Comparison of ENCODE assay signal across 35 cellular contexts in the genomic region with DNA sequence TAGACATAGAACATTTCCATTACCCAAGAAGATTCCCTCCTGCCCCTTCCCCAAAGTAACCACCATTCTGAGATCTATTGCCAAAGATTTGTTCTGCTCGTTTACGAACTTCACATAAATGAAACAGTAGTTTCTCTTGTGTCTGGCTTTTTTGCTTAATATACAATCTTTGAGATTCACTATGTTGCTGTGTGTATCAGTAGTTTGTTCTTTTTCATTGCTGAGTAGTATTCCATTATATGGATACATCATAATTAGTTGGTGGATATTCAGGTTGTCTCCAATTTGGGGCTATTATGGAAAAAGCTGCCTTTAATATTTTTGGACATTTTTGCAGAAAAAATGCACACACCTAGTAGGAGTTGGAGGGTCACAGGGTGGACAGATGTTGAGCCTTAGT.
"Had no signal": no experiment of that assay in that cellular context is flagged by ENCODE, and none has a peak within 500 bp of the region (broad histone marks: within the 10 kb centered on the region; RNA-seq: fewer than 3 reads in every experiment).

No MANE protein-coding gene starts in this region.

- H3K36me3 ChIP-seq: MG63 had no signal

- H3K27me3 ChIP-seq: MG63 had no signal

- H3K9me3 ChIP-seq: MG63 had no signal

- H3K4me3 ChIP-seq: MG63 had no signal

- DNase-seq: Karpas-422, Kasumi-1, MG63, MM.1S, MV-4-11, NCI-H1048, NCI-H1092, NCI-H1092 treated with DMSO at 0.1 percent for 48 hours, NCI-H1105, NCI-H1105 treated with DMSO at 0.1 percent for 48 hours, NCI-H1417, NCI-H1417 treated with DMSO at 0.1 percent for 48 hours, NCI-H1436, NCI-H1436 treated with DMSO at 0.1 percent for 48 hours, NCI-H146, NCI-H1694, NCI-H1694 treated with DMSO at 0.1 percent for 48 hours, NCI-H187, NCI-H187 treated with DMSO at 0.1 percent for 48 hours, NCI-H1930, NCI-H2029, NCI-H2029 treated with DMSO at 0.1 percent for 48 hours, NCI-H2081, NCI-H2081 treated with DMSO at 0.1 percent for 48 hours, NCI-H2107, NCI-H2171, NCI-H2171 treated with DMSO at 0.1 percent for 48 hours, NCI-H2227 treated with DMSO at 0.1 percent for 48 hours, NCI-H226, NCI-H345, NCI-H446, NCI-H446 treated with DMSO at 0.1 percent for 48 hours, NCI-H510A, NCI-H510A treated with DMSO at 0.1 percent for 48 hours, NCI-H524 had no signal
